11 cellular contexts compared by ENCODE assay signal in genomic region chr7:100044719-100045118, GRCh38. TPM values are rescaled to one million over a fixed set of nuclear protein-coding genes. Genes with fewer than 3 reads are reported as not detected.
A peak's percentile ranks its signal among the peaks of the same experiment; 100 is the strongest.
DNase-seq lines count a peak whose midpoint lies in the region; ATAC-seq and TF ChIP-seq lines count a peak whose summit lies in the region.
"Had no signal": no experiment of that assay in that cellular context is flagged by ENCODE, and none has a peak within 500 bp of the region (broad histone marks: within the 10 kb centered on the region; RNA-seq: fewer than 3 reads in every experiment).

No MANE protein-coding gene starts in this region.

- H3K4me3 Mint-ChIP-seq in activated naive CD8-positive, alpha-beta T cell treated with anti-CD3 and anti-CD28 coated beads, Interleukin-2, amount 10 ng/mL, durations not matched to agents 7 days and 5 days: peak overlapping the region; percentile 16
- peak overlapping the region; percentile 50 for H3K4me3 Mint-ChIP-seq in neural progenitor cell
- H3K4me3 Mint-ChIP-seq: neural crest cell had no signal

- H3K27me3 Mint-ChIP-seq in activated naive CD8-positive, alpha-beta T cell treated with anti-CD3 and anti-CD28 coated beads, Interleukin-2, amount 10 ng/mL, durations not matched to agents 7 days and 5 days: no peaks in the 10 kb centered on the region
- peaks cover 2% of the 10 kb centered on the region for H3K27me3 Mint-ChIP-seq in neural progenitor cell (ENCODE audit: insufficient read depth, low read depth)

- TF ChIP-seq CTCF in neural progenitor cell (IDR thresholded peaks at IDR 0.05): peak; percentile 4

- H3K27ac Mint-ChIP-seq in activated naive CD8-positive, alpha-beta T cell treated with anti-CD3 and anti-CD28 coated beads, Interleukin-2, amount 10 ng/mL, durations not matched to agents 7 days and 5 days: no peak overlapping the region
- H3K27ac Mint-ChIP-seq in neural progenitor cell: no peak overlapping the region

- H3K4me1 ChIP-seq in neural progenitor cell: no peaks in the 10 kb centered on the region

- H3K9me3 Mint-ChIP-seq in activated naive CD8-positive, alpha-beta T cell treated with anti-CD3 and anti-CD28 coated beads, Interleukin-2, amount 10 ng/mL, durations not matched to agents 7 days and 5 days: no peaks in the 10 kb centered on the region
- no peaks in the 10 kb centered on the region for H3K9me3 Mint-ChIP-seq in neural progenitor cell
- H3K9me3 Mint-ChIP-seq: neural crest cell had no signal

- no peak overlapping the region for H3K4me2 ChIP-seq in neural progenitor cell
- H3K4me2 ChIP-seq: A549 had no signal

- no peak overlapping the region for H2AFZ ChIP-seq in neural progenitor cell (replicated peaks)

- no peaks in the 10 kb centered on the region for H3K9me3 ChIP-seq in neural progenitor cell (ENCODE audit: low read depth)
- H3K9me3 ChIP-seq: A549 had no signal

- DNase-seq in NCI-H2029 (lab: John Stamatoyannopoulos, UW) (peak; percentile 30), NCI-H2029 treated with DMSO at 0.1 percent for 48 hours (lab: John Stamatoyannopoulos, UW) (no peak), KBM-7 (peak; percentile 32), neural progenitor cell (ENCODE audit: low spot score) (no peak)
- DNase-seq in activated naive CD8-positive, alpha-beta T cell treated with anti-CD3 and anti-CD28 coated beads, Interleukin-2, amount 10 ng/mL, durations not matched to agents 7 days and 5 days: no peak
- no peak for DNase-seq in activated CD4-positive, CD25-positive, alpha-beta regulatory T cell (lab: John Stamatoyannopoulos, UW)
- DNase-seq in effector CD8-positive, alpha-beta T cell (lab: John Stamatoyannopoulos, UW): no peak
- no peak for DNase-seq in stimulated activated naive CD8-positive, alpha-beta T cell treated with anti-CD3 and anti-CD28 coated beads, Interleukin-15, Interleukin-2, amounts not matched to agents 100 U/mL and 50 U/mL, for 24 hours
- DNase-seq: activated gamma-delta T cell had no signal

- H4K20me1 ChIP-seq in neural progenitor cell (ENCODE audit: low read depth): no peaks in the 10 kb centered on the region

- no peak for ATAC-seq in activated naive CD8-positive, alpha-beta T cell treated with anti-CD3 and anti-CD28 coated beads, Interleukin-2, amount 10 ng/mL, durations not matched to agents 7 days and 5 days (ENCODE audit: low read depth)
- ATAC-seq in stimulated activated naive CD8-positive, alpha-beta T cell treated with anti-CD3 and anti-CD28 coated beads, Interleukin-15, Interleukin-2, amounts not matched to agents 100 U/mL and 50 U/mL, for 24 hours: no peak

- peaks cover 4% of the 10 kb centered on the region for H3K36me3 Mint-ChIP-seq in activated naive CD8-positive, alpha-beta T cell treated with anti-CD3 and anti-CD28 coated beads, Interleukin-2, amount 10 ng/mL, durations not matched to agents 7 days and 5 days
- peaks cover 2% of the 10 kb centered on the region for H3K36me3 Mint-ChIP-seq in neural progenitor cell

- H3F3A ChIP-seq in neural progenitor cell (ENCODE audit: low read depth): peaks cover 17% of the 10 kb centered on the region

- in situ Hi-C loops in KBM-7 (cut with MboI; ENCODE audit: low pct_unique_long_range_greater_than_20kb, low sequenced_read_pairs): no loop called here

- H3K79me2 ChIP-seq in neural progenitor cell (ENCODE audit: low read depth): no peaks in the 10 kb centered on the region

- H3K27ac ChIP-seq in neural progenitor cell: no peak overlapping the region
- H3K27ac ChIP-seq: A549 had no signal

- no peak overlapping the region for H3K4me3 ChIP-seq in neural progenitor cell
- H3K4me3 ChIP-seq: A549 had no signal

- H3K36me3 ChIP-seq in neural progenitor cell: no peaks in the 10 kb centered on the region

- peaks cover 20% of the 10 kb centered on the region for H3K4me1 Mint-ChIP-seq in activated naive CD8-positive, alpha-beta T cell treated with anti-CD3 and anti-CD28 coated beads, Interleukin-2, amount 10 ng/mL, durations not matched to agents 7 days and 5 days
- no peaks in the 10 kb centered on the region for H3K4me1 Mint-ChIP-seq in neural progenitor cell

- no peaks in the 10 kb centered on the region for H3K27me3 ChIP-seq in neural progenitor cell

- no peak overlapping the region for H3K9ac ChIP-seq in neural progenitor cell

- POLR2A ChIA-PET in activated naive CD8-positive, alpha-beta T cell treated with anti-CD3 and anti-CD28 coated beads, Interleukin-2, amount 10 ng/mL, durations not matched to agents 7 days and 5 days (lab: Charles Lee): no interaction called here

RNA-seq across cellular contexts. Expression of gene ZSCAN21, which starts 4.9 kb away (rescaled TPM):
- total RNA-seq in activated naive CD8-positive, alpha-beta T cell treated with anti-CD3 and anti-CD28 coated beads, Interleukin-2, amount 10 ng/mL, durations not matched to agents 7 days and 5 days: 10 to 100 TPM in 1 of 2 experiments, 1 to 10 TPM in 1; 9.8 to 10.1 TPM
- total RNA-seq in neural progenitor cell (ENCODE audit: low replicate concordance): 29.0 and 33.4 TPM in 2 replicates

RNA-seq across cellular contexts. Expression of gene ZKSCAN1, which starts 29.3 kb away (rescaled TPM):
- 10 to 100 TPM; 85.5 to 88.8 TPM for total RNA-seq in activated naive CD8-positive, alpha-beta T cell treated with anti-CD3 and anti-CD28 coated beads, Interleukin-2, amount 10 ng/mL, durations not matched to agents 7 days and 5 days
- 39.7 and 43.2 TPM in 2 replicates for total RNA-seq in neural progenitor cell (ENCODE audit: low replicate concordance)

RNA-seq across cellular contexts. Expression of gene ZNF3, which starts 36.8 kb away (rescaled TPM):
- total RNA-seq in activated naive CD8-positive, alpha-beta T cell treated with anti-CD3 and anti-CD28 coated beads, Interleukin-2, amount 10 ng/mL, durations not matched to agents 7 days and 5 days: 10 to 100 TPM; 28.0 to 32.6 TPM
- total RNA-seq in neural progenitor cell (ENCODE audit: low replicate concordance): 56.0 and 73.6 TPM in 2 replicates

RNA-seq across cellular contexts. Expression of gene COPS6, which starts 44.0 kb away (rescaled TPM):
- 10 to 100 TPM; 72.4 to 76.7 TPM for total RNA-seq in activated naive CD8-positive, alpha-beta T cell treated with anti-CD3 and anti-CD28 coated beads, Interleukin-2, amount 10 ng/mL, durations not matched to agents 7 days and 5 days
- total RNA-seq in neural progenitor cell (ENCODE audit: low replicate concordance): 42.2 and 63.9 TPM in 2 replicates

RNA-seq across cellular contexts. Expression of gene MCM7, which starts 56.5 kb away (rescaled TPM):
- total RNA-seq in activated naive CD8-positive, alpha-beta T cell treated with anti-CD3 and anti-CD28 coated beads, Interleukin-2, amount 10 ng/mL, durations not matched to agents 7 days and 5 days: 100 to 1,000 TPM; 278 to 307 TPM
- 206 and 297 TPM in 2 replicates for total RNA-seq in neural progenitor cell (ENCODE audit: low replicate concordance)

Comparison
In these comparisons a context has a peak if more than half of its experiments do, and no peak if none do; other contexts are left out.
1. DNase-seq: peak in NCI-H2029 (single experiment) and KBM-7 (single experiment); none in NCI-H2029 treated with DMSO at 0.1 percent for 48 hours (single experiment), activated naive CD8-positive, alpha-beta T cell treated with anti-CD3 and anti-CD28 coated beads, Interleukin-2, amount 10 ng/mL, durations not matched to agents 7 days and 5 days (single experiment), neural progenitor cell (single experiment), activated CD4-positive, CD25-positive, alpha-beta regulatory T cell (0 of 4), effector CD8-positive, alpha-beta T cell (single experiment) and stimulated activated naive CD8-positive, alpha-beta T cell treated with anti-CD3 and anti-CD28 coated beads, Interleukin-15, Interleukin-2, amounts not matched to agents 100 U/mL and 50 U/mL, for 24 hours (single experiment).